11 cellular contexts compared by ENCODE assay signal in the genomic region with DNA sequence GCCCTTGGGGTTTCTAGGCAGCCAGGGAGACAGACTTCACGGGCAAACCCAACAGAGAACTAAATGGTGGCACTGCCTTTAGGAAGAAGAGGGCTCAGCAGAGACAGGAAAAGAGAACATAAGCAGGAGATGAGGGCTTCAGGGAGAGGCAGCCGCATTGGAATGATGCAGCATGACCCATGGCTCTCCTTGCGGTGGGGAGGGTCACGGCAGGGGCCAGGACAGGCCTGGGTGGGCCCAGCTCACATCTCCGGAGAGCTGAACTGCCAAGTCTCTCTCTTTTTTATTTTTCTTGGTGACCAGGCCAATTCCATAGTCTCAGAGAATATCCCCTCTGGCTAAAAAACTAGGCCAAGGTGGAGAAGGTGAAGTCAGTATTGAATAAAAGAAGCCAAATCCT.
DNase-seq lines count a peak whose midpoint lies in the region; ATAC-seq and TF ChIP-seq lines count a peak whose summit lies in the region.
"Had no signal": no experiment of that assay in that cellular context is flagged by ENCODE, and none has a peak within 500 bp of the region (broad histone marks: within the 10 kb centered on the region; RNA-seq: fewer than 3 reads in every experiment).

No MANE protein-coding gene starts in this region.

- TF ChIP-seq CTCF in tibial artery (IDR thresholded peaks at IDR 0.05): no peak

- H3K4me1 Mint-ChIP-seq in activated CD4-positive, alpha-beta memory T cell treated with anti-CD3 and anti-CD28 coated beads for 36 hours (ENCODE audit: low read depth): peaks cover 83% of the 10 kb centered on the region
- H3K4me1 Mint-ChIP-seq in activated CD4-positive, alpha-beta memory T cell treated with anti-CD3 and anti-CD28 coated beads, Interleukin-2, amount 10 ng/mL, durations not matched to agents 7 days and 5 days: peaks cover 23% of the 10 kb centered on the region
- H3K4me1 Mint-ChIP-seq in naive thymus-derived CD8-positive, alpha-beta T cell: peaks cover 44 to 87% (median 69%) of the 10 kb centered on the region in 4 donors

- no peaks in the 10 kb centered on the region for H3K9me3 Mint-ChIP-seq in activated CD4-positive, alpha-beta memory T cell treated with anti-CD3 and anti-CD28 coated beads for 36 hours
- no peaks in the 10 kb centered on the region for H3K9me3 Mint-ChIP-seq in activated CD4-positive, alpha-beta memory T cell treated with anti-CD3 and anti-CD28 coated beads, Interleukin-2, amount 10 ng/mL, durations not matched to agents 7 days and 5 days
- no peaks in the 10 kb centered on the region for H3K9me3 Mint-ChIP-seq in naive thymus-derived CD8-positive, alpha-beta T cell
- H3K9me3 Mint-ChIP-seq: activated CD4-positive, alpha-beta T cell treated with anti-CD3 and anti-CD28 coated beads, Interleukin-2, amount 10 ng/mL, durations not matched to agents 24 days and 14 days; IgD-negative memory B cell had no signal

- CTCF ChIA-PET in activated CD4-positive, alpha-beta memory T cell treated with anti-CD3 and anti-CD28 coated beads for 36 hours (lab: Charles Lee): interaction anchor here (1.0 to 1.2 kb wide), 2 partner anchors 14 to 360 kb away, joined by 3 to 4 read pairs; no protein-coding TSS in a partner anchor
- CTCF ChIA-PET in activated CD4-positive, alpha-beta memory T cell treated with anti-CD3 and anti-CD28 coated beads, Interleukin-2, amount 10 ng/mL, durations not matched to agents 7 days and 5 days (lab: Charles Lee): interaction anchor here (1.3 kb wide), 1 partner anchor 424 kb away, joined by 3 read pairs; a partner anchor contains a TSS

- no peaks in the 10 kb centered on the region for H3K9me3 ChIP-seq in tibial artery

- H3K27me3 Mint-ChIP-seq in activated CD4-positive, alpha-beta memory T cell treated with anti-CD3 and anti-CD28 coated beads for 36 hours: no peaks in the 10 kb centered on the region
- no peaks in the 10 kb centered on the region for H3K27me3 Mint-ChIP-seq in activated CD4-positive, alpha-beta memory T cell treated with anti-CD3 and anti-CD28 coated beads, Interleukin-2, amount 10 ng/mL, durations not matched to agents 7 days and 5 days
- H3K27me3 Mint-ChIP-seq in naive thymus-derived CD8-positive, alpha-beta T cell: no peaks in the 10 kb centered on the region
- H3K27me3 Mint-ChIP-seq: activated CD4-positive, alpha-beta T cell treated with anti-CD3 and anti-CD28 coated beads, Interleukin-2, amount 10 ng/mL, durations not matched to agents 24 days and 14 days; IgD-negative memory B cell had no signal

- no peak overlapping the region for H3K4me3 ChIP-seq in tibial artery

- no peak overlapping the region for H3K4me3 Mint-ChIP-seq in activated CD4-positive, alpha-beta memory T cell treated with anti-CD3 and anti-CD28 coated beads for 36 hours
- no peak overlapping the region for H3K4me3 Mint-ChIP-seq in activated CD4-positive, alpha-beta memory T cell treated with anti-CD3 and anti-CD28 coated beads, Interleukin-2, amount 10 ng/mL, durations not matched to agents 7 days and 5 days
- peak overlapping the region in 3 of 10 donors; percentile 9 to 80 (median 48) for H3K4me3 Mint-ChIP-seq in naive thymus-derived CD8-positive, alpha-beta T cell
- H3K4me3 Mint-ChIP-seq: activated CD4-positive, alpha-beta T cell treated with anti-CD3 and anti-CD28 coated beads, Interleukin-2, amount 10 ng/mL, durations not matched to agents 24 days and 14 days; IgD-negative memory B cell had no signal

- peak overlapping the region; percentile 76 for H3K27ac ChIP-seq in cingulate gyrus (ENCODE audit: low read depth, low read length)
- peak overlapping the region; percentile 47 to 55 for H3K27ac ChIP-seq in tibial artery

- no peak for DNase-seq in activated CD4-positive, alpha-beta memory T cell treated with anti-CD3 and anti-CD28 coated beads for 36 hours
- no peak for DNase-seq in activated CD4-positive, alpha-beta memory T cell treated with anti-CD3 and anti-CD28 coated beads, Interleukin-2, amount 10 ng/mL, durations not matched to agents 7 days and 5 days
- no peak for DNase-seq in naive thymus-derived CD8-positive, alpha-beta T cell
- DNase-seq in tibial artery (no peak), NOMO-1 treated with DMSO at 0.1 percent for 48 hours (lab: John Stamatoyannopoulos, UW; ENCODE audit: unreplicated experiment) (no peak), KG1 (lab: John Stamatoyannopoulos, UW) (no peak)
- DNase-seq: activated CD4-positive, alpha-beta T cell treated with anti-CD3 and anti-CD28 coated beads, Interleukin-2, amount 10 ng/mL, durations not matched to agents 24 days and 14 days; NCI-H1694 had no signal

- no peaks in the 10 kb centered on the region for H3K27me3 ChIP-seq in tibial artery

- H3K27ac Mint-ChIP-seq in activated CD4-positive, alpha-beta memory T cell treated with anti-CD3 and anti-CD28 coated beads for 36 hours: peak overlapping the region; percentile 72
- no peak overlapping the region for H3K27ac Mint-ChIP-seq in activated CD4-positive, alpha-beta memory T cell treated with anti-CD3 and anti-CD28 coated beads, Interleukin-2, amount 10 ng/mL, durations not matched to agents 7 days and 5 days
- H3K27ac Mint-ChIP-seq in naive thymus-derived CD8-positive, alpha-beta T cell: peak overlapping the region in 9 of 10 donors; percentile 5 to 90 (median 77)
- H3K27ac Mint-ChIP-seq: activated CD4-positive, alpha-beta T cell treated with anti-CD3 and anti-CD28 coated beads, Interleukin-2, amount 10 ng/mL, durations not matched to agents 24 days and 14 days had no signal

- intact Hi-C loops in activated CD4-positive, alpha-beta memory T cell treated with anti-CD3 and anti-CD28 coated beads for 36 hours (cut with micrococcal nuclease): no loop called here
- intact Hi-C loops in tibial artery (cut with DNase I; ENCODE audit: low total_unique reads): no loop called here

- peaks cover 75% of the 10 kb centered on the region for H3K36me3 Mint-ChIP-seq in activated CD4-positive, alpha-beta memory T cell treated with anti-CD3 and anti-CD28 coated beads for 36 hours
- peaks cover 64% of the 10 kb centered on the region for H3K36me3 Mint-ChIP-seq in activated CD4-positive, alpha-beta memory T cell treated with anti-CD3 and anti-CD28 coated beads, Interleukin-2, amount 10 ng/mL, durations not matched to agents 7 days and 5 days (ENCODE audit: low read depth)
- H3K36me3 Mint-ChIP-seq in naive thymus-derived CD8-positive, alpha-beta T cell: peaks cover 0 to 90% (median 36%) of the 10 kb centered on the region in 3 donors

- H3K4me1 ChIP-seq in tibial artery: peaks cover 0 to 41% (median 20%) of the 10 kb centered on the region in 4 donors

- POLR2A ChIA-PET in activated CD4-positive, alpha-beta memory T cell treated with anti-CD3 and anti-CD28 coated beads for 36 hours (lab: Charles Lee): no interaction called here
- POLR2A ChIA-PET in activated CD4-positive, alpha-beta memory T cell treated with anti-CD3 and anti-CD28 coated beads, Interleukin-2, amount 10 ng/mL, durations not matched to agents 7 days and 5 days (lab: Charles Lee): no interaction called here
- POLR2A ChIA-PET in naive thymus-derived CD8-positive, alpha-beta T cell (lab: Charles Lee): no interaction called here

- no peak for ATAC-seq in naive thymus-derived CD8-positive, alpha-beta T cell
- ATAC-seq in GM18502 (IDR thresholded peaks at IDR 0.05; ENCODE audit: poor library complexity, unreplicated experiment): no peak

- H3K36me3 ChIP-seq in tibial artery: no peaks in the 10 kb centered on the region
